9 cellular contexts compared by ENCODE assay signal in genomic region chr5:151612689-151613427, GRCh38. TPM values are rescaled to one million over a fixed set of nuclear protein-coding genes. Genes with fewer than 3 reads are reported as not detected.
DNase-seq lines count a peak whose midpoint lies in the region; ATAC-seq and TF ChIP-seq lines count a peak whose summit lies in the region.
"Had no signal": no experiment of that assay in that cellular context is flagged by ENCODE, and none has a peak within 500 bp of the region (broad histone marks: within the 10 kb centered on the region; RNA-seq: fewer than 3 reads in every experiment).

No MANE protein-coding gene starts in this region.

- 20 to 27% methylated on average over 7 to 8 of the region's 8 CpGs for WGBS in esophagus squamous epithelium, 2 donors

- no peaks in the 10 kb centered on the region for H3K36me3 ChIP-seq in esophagus squamous epithelium
- H3K36me3 ChIP-seq in uterus, result no peaks in the 10 kb centered on the region

- H3K4me3 ChIP-seq in esophagus squamous epithelium (no peak overlapping the region), uterus (no peak overlapping the region)

- H3K27me3 Mint-ChIP-seq in stimulated activated naive CD8-positive, alpha-beta T cell treated with anti-CD3 and anti-CD28 coated beads, Interleukin-15, amount 100 ng/mL, for 72 hours, result no peaks in the 10 kb centered on the region

- DNase-seq in T follicular helper cell (ENCODE audit: low read depth) (peak; percentile 28), esophagus squamous epithelium (lab: John Stamatoyannopoulos, UW) (no peak), uterus (no peak), NCI-H748 treated with DMSO at 0.1 percent for 48 hours (lab: John Stamatoyannopoulos, UW) (no peak), NCI-H2081 (lab: John Stamatoyannopoulos, UW) (no peak)
- peak; percentile 59 to 68 for DNase-seq in stimulated activated naive CD8-positive, alpha-beta T cell treated with anti-CD3 and anti-CD28 coated beads, Interleukin-15, amount 100 ng/mL, for 72 hours

- TF ChIP-seq POLR2A in esophagus squamous epithelium (IDR thresholded peaks at IDR 0.05) (no peak), uterus (IDR thresholded peaks at IDR 0.05) (no peak)

- intact Hi-C loops in esophagus squamous epithelium (cut with DNase I) (no loop called here), uterus (cut with DNase I; ENCODE audit: low total_unique reads) (no loop called here)

- peak overlapping the region; percentile 85 to 96 for H3K27ac Mint-ChIP-seq in stimulated activated naive CD8-positive, alpha-beta T cell treated with anti-CD3 and anti-CD28 coated beads, Interleukin-15, amount 100 ng/mL, for 72 hours

- H3K27ac ChIP-seq in esophagus squamous epithelium, result peak overlapping the region; percentile 65 to 88 (median 82)
- no peak overlapping the region for H3K27ac ChIP-seq in uterus
- H3K27ac ChIP-seq: HL-60 had no signal

- TF ChIP-seq CTCF in esophagus squamous epithelium (IDR thresholded peaks at IDR 0.05), result no peak
- no peak for TF ChIP-seq CTCF in uterus (IDR thresholded peaks at IDR 0.05)

- H3K4me1 ChIP-seq in esophagus squamous epithelium, result peaks cover 11 to 52% (median 20%) of the 10 kb centered on the region in 3 donors
- no peaks in the 10 kb centered on the region for H3K4me1 ChIP-seq in uterus

- no peaks in the 10 kb centered on the region for H3K9me3 Mint-ChIP-seq in stimulated activated naive CD8-positive, alpha-beta T cell treated with anti-CD3 and anti-CD28 coated beads, Interleukin-15, amount 100 ng/mL, for 72 hours

- peaks cover 53% of the 10 kb centered on the region for H3K4me1 Mint-ChIP-seq in stimulated activated naive CD8-positive, alpha-beta T cell treated with anti-CD3 and anti-CD28 coated beads, Interleukin-15, amount 100 ng/mL, for 72 hours

- H3K27me3 ChIP-seq in esophagus squamous epithelium, result no peaks in the 10 kb centered on the region
- H3K27me3 ChIP-seq in uterus, result no peaks in the 10 kb centered on the region

- peak overlapping the region; percentile 32 to 55 for H3K4me3 Mint-ChIP-seq in stimulated activated naive CD8-positive, alpha-beta T cell treated with anti-CD3 and anti-CD28 coated beads, Interleukin-15, amount 100 ng/mL, for 72 hours

- H3K9me3 ChIP-seq in esophagus squamous epithelium, result no peaks in the 10 kb centered on the region
- H3K9me3 ChIP-seq in uterus, result no peaks in the 10 kb centered on the region

- ATAC-seq in GM18498 (IDR thresholded peaks at IDR 0.05; ENCODE audit: unreplicated experiment) (peak; percentile 85), HG02642 (IDR thresholded peaks at IDR 0.05; ENCODE audit: poor library complexity, unreplicated experiment) (peak; percentile 76)
- peak; percentile 86 for ATAC-seq in stimulated activated naive CD8-positive, alpha-beta T cell treated with anti-CD3 and anti-CD28 coated beads, Interleukin-15, amount 100 ng/mL, for 72 hours

RNA-seq across cellular contexts. Expression of gene FAT2, which starts 21.7 kb away (rescaled TPM):
- 100 to 1,000 TPM in 1 of 4 donors, 10 to 100 TPM in 3; 86.5 to 117 (median 99.0) TPM for total RNA-seq in esophagus squamous epithelium
- 1 to 10 TPM in 1 of 4 donors, under 1 TPM in 1, not detected in 2; 0.12 to 9.1 TPM for total RNA-seq in uterus

Comparison
In these comparisons a context has a peak if more than half of its experiments do, and no peak if none do; other contexts are left out.
1. DNase-seq: peak in T follicular helper cell (single experiment) and stimulated activated naive CD8-positive, alpha-beta T cell treated with anti-CD3 and anti-CD28 coated beads, Interleukin-15, amount 100 ng/mL, for 72 hours (2 of 2); none in esophagus squamous epithelium (single experiment), uterus (0 of 2), NCI-H748 treated with DMSO at 0.1 percent for 48 hours (single experiment) and NCI-H2081 (0 of 2).
2. H3K27ac ChIP-seq: peak in esophagus squamous epithelium (4 of 4); none in uterus (0 of 2).
3. RNA of gene FAT2, which starts 21.7 kb away (total RNA-seq): 86.5 to 117 TPM in esophagus squamous epithelium; 0.12 to 9.1 TPM in uterus; every median in the first group is over 4 times any median in the second.
4. Peak in every context shown above with its lines, with median percentiles within 50 percentile points of each other: ATAC-seq.